ENCODE assay signal across 21 cellular contexts in genomic region chr20:36246410-36246809, GRCh38.
A peak's percentile ranks its signal among the peaks of the same experiment; 100 is the strongest.
DNase-seq lines count a peak whose midpoint lies in the region; ATAC-seq lines count a peak whose summit lies in the region.
"Had no signal": no experiment of that assay in that cellular context is flagged by ENCODE, and none has a peak within 500 bp of the region (broad histone marks: within the 10 kb centered on the region; RNA-seq: fewer than 3 reads in every experiment).

No MANE protein-coding gene starts in this region.

- no peak overlapping the region for H3K4me3 Mint-ChIP-seq in stimulated activated memory B cell treated with anti-CD40 and anti-IgM and Interleukin-4, amounts not matched to agents 10 μg/mL and 1 μg/mL and 100 μg/mL, for 72 hours
- H3K4me3 Mint-ChIP-seq: CD4-positive, alpha-beta memory T cell had no signal

- no peak for ATAC-seq in stimulated activated memory B cell treated with anti-CD40 and anti-IgM and Interleukin-4, amounts not matched to agents 10 μg/mL and 1 μg/mL and 100 μg/mL, for 72 hours
- no peak for ATAC-seq in HG02938 (IDR thresholded peaks at IDR 0.05; ENCODE audit: unreplicated experiment)
- ATAC-seq: GM12878, Panc1 had no signal

- peak; percentile 11 for DNase-seq in NCI-H2107 treated with DMSO at 0.1 percent for 48 hours (lab: John Stamatoyannopoulos, UW; ENCODE audit: unreplicated experiment)
- DNase-seq in NCI-H2107 (lab: John Stamatoyannopoulos, UW): no peak
- DNase-seq in NCI-H146 treated with DMSO at 0.1 percent for 48 hours (lab: John Stamatoyannopoulos, UW; ENCODE audit: unreplicated experiment): peak; percentile 93
- DNase-seq in NCI-H69 (lab: John Stamatoyannopoulos, UW): peak; percentile 96
- peak; percentile 51 for DNase-seq in islet precursor cell
- DNase-seq in stimulated activated naive CD4-positive, alpha-beta T cell (lab: John Stamatoyannopoulos, UW): no peak
- DNase-seq: 8988T; CD4-positive, alpha-beta memory T cell; DND-41; GM23248; KBM-7; MM.1S; NCI-H1436; NCI-H2029 treated with DMSO at 0.1 percent for 48 hours; NCI-H446; NCI-H526; SJCRH30 had no signal

- H3K27ac Mint-ChIP-seq in stimulated activated memory B cell treated with anti-CD40 and anti-IgM and Interleukin-4, amounts not matched to agents 10 μg/mL and 1 μg/mL and 100 μg/mL, for 72 hours: no peak overlapping the region
- H3K27ac Mint-ChIP-seq: CD4-positive, alpha-beta memory T cell had no signal

- H3K4me1 Mint-ChIP-seq in stimulated activated memory B cell treated with anti-CD40 and anti-IgM and Interleukin-4, amounts not matched to agents 10 μg/mL and 1 μg/mL and 100 μg/mL, for 72 hours: peaks cover 14% of the 10 kb centered on the region

- no peaks in the 10 kb centered on the region for H3K9me3 Mint-ChIP-seq in stimulated activated memory B cell treated with anti-CD40 and anti-IgM and Interleukin-4, amounts not matched to agents 10 μg/mL and 1 μg/mL and 100 μg/mL, for 72 hours

- H3K36me3 Mint-ChIP-seq in stimulated activated memory B cell treated with anti-CD40 and anti-IgM and Interleukin-4, amounts not matched to agents 10 μg/mL and 1 μg/mL and 100 μg/mL, for 72 hours: peaks cover 44% of the 10 kb centered on the region

- H3K27me3 Mint-ChIP-seq in stimulated activated memory B cell treated with anti-CD40 and anti-IgM and Interleukin-4, amounts not matched to agents 10 μg/mL and 1 μg/mL and 100 μg/mL, for 72 hours: no peaks in the 10 kb centered on the region
- H3K27me3 Mint-ChIP-seq: CD4-positive, alpha-beta memory T cell had no signal

Comparison
In these comparisons a context has a peak if more than half of its experiments do, and no peak if none do; other contexts are left out.
1. DNase-seq: peak in NCI-H2107 treated with DMSO at 0.1 percent for 48 hours (single experiment), NCI-H146 treated with DMSO at 0.1 percent for 48 hours (single experiment), NCI-H69 (single experiment) and islet precursor cell (single experiment); none in NCI-H2107 (single experiment) and stimulated activated naive CD4-positive, alpha-beta T cell (0 of 6).